18 cellular contexts compared by ENCODE assay signal in the genomic region with DNA sequence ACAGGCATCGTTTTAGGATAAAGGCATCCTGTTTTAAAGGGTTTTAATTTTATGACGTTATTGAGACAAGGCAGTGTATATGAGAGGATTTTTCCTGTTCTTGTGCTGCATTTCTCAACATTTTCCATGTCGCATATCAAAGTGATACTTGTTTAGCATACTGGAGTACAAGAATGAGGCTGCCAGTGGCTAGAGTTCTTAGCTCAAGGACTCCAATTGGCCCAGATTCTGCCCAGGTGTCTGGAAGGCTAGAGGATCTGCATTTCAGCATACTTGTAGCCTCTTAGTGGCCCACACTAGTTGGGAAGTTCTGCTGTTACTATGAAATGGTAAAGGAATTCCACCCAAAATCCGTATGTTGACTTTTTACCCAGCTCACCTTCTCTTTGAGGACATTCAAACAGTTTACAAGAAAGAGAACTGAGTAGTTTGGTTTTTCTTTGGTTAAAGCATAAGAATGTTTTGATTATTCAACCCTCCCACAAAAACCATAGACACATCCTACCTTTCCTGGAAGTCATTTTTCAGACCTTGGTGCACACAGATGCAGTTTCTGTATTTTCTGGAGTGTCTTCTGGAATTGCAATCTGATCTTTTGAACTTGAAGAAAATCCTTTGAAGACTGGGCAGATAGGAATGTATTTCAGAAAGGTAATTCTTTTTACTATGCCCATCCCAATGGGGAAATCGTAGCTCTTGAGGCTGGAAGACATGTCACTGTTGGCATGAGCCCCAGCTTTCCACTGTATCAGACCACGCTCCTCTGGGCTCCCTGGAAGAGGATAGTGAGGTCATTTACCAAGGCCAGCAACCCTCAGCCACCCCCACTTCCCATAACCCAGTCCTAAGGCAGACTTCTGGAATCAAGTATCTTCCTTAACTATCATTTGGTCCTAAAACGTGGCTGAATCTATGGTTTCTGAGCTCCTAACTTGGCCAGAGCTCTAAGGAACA. TPM values are rescaled to one million over a fixed set of nuclear protein-coding genes. Genes with fewer than 3 reads are reported as not detected.
DNase-seq lines count a peak whose midpoint lies in the region; ATAC-seq lines count a peak whose summit lies in the region.
"Had no signal": no experiment of that assay in that cellular context is flagged by ENCODE, and none has a peak within 500 bp of the region (broad histone marks: within the 10 kb centered on the region; RNA-seq: fewer than 3 reads in every experiment).

No MANE protein-coding gene starts in this region.

- H3K14ac ChIP-seq in mesenchymal stem cell (ENCODE audit: low read length in 2 of 2) = no peak overlapping the region

- no peak overlapping the region for H3K4me2 ChIP-seq in mesenchymal stem cell (ENCODE audit: low read length, poor library complexity, severe bottlenecking)

- no peak overlapping the region for H3K4ac ChIP-seq in mesenchymal stem cell (ENCODE audit: low read depth in 1 of 2, low read length in 2 of 2)

- H3K23ac ChIP-seq in mesenchymal stem cell (ENCODE audit: low read length in 2 of 2) = no peak overlapping the region

- H4K8ac ChIP-seq in mesenchymal stem cell (ENCODE audit: low read length) = no peak overlapping the region

- peak; percentile 73 for ATAC-seq in activated T-helper 17 cell treated with anti-CD3 and anti-CD28 coated beads, Interleukin-2, amount 50 U/mL, for 72 hours (replicated peaks)
- ATAC-seq in left cardiac atrium = peak in 1 of 2 donors; percentile 24
- peak; percentile 64 for ATAC-seq in stimulated activated naive CD8-positive, alpha-beta T cell treated with anti-CD3 and anti-CD28 coated beads, Interleukin-15, amount 100 ng/mL, for 72 hours
- no peak for ATAC-seq in GM21786 (IDR thresholded peaks at IDR 0.05; ENCODE audit: unreplicated experiment)
- ATAC-seq: esophagus mucosa had no signal

- peaks cover 34 to 69% of the 10 kb centered on the region in 2 experiments for H3K36me3 ChIP-seq in mesenchymal stem cell (ENCODE audit: control insufficient read depth in 1 of 2, insufficient read depth in 2 of 2, low read depth in 1 of 2, low read length in 2 of 2)

- H4K91ac ChIP-seq in mesenchymal stem cell (ENCODE audit: low read length) = no peak overlapping the region

- no peak overlapping the region for H2BK120ac ChIP-seq in mesenchymal stem cell (ENCODE audit: low read depth, low read length)

- H3K4me1 Mint-ChIP-seq in activated T-helper 17 cell treated with anti-CD3 and anti-CD28 coated beads, Interleukin-2, amount 50 U/mL, for 72 hours = peaks cover 12% of the 10 kb centered on the region
- peaks cover 7% of the 10 kb centered on the region for H3K4me1 Mint-ChIP-seq in stimulated activated naive CD8-positive, alpha-beta T cell treated with anti-CD3 and anti-CD28 coated beads, Interleukin-15, amount 100 ng/mL, for 72 hours

- peak; percentile 46 for DNase-seq in activated CD8-positive, alpha-beta memory T cell treated with anti-CD3 and anti-CD28 coated beads, Interleukin-2, amount 50 U/mL, for 48 hours
- DNase-seq in activated CD8-positive, alpha-beta memory T cell treated with anti-CD3 and anti-CD28 coated beads for 24 hours = no peak
- peak; percentile 45 for DNase-seq in left cardiac atrium
- no peak for DNase-seq in stimulated activated naive CD8-positive, alpha-beta T cell treated with anti-CD3 and anti-CD28 coated beads, Interleukin-15, amount 100 ng/mL, for 72 hours
- no peak for DNase-seq in stimulated activated CD4-positive, alpha-beta T cell treated with anti-CD3 and anti-CD28 coated beads, Interleukin-2, amount 100 ng/mL, for 48 hours
- DNase-seq in mesenchymal stem cell = no peak
- DNase-seq: activated CD4-positive, alpha-beta T cell treated with anti-CD3 and anti-CD28 coated beads, Interleukin-2, amount 50 U/mL, for 1 hour; COR-L47; GOT3; hypothalamus; natural killer cell; NCI-H1092 treated with DMSO at 0.1 percent for 48 hours; NCI-H510A had no signal

- no peaks in the 10 kb centered on the region for H3K4me1 ChIP-seq in mesenchymal stem cell (ENCODE audit: control insufficient read depth, insufficient read depth, low read depth, low read length)

- H3K27me3 ChIP-seq in mesenchymal stem cell (ENCODE audit: control insufficient read depth in 1 of 2, insufficient read depth in 1 of 2, low read length in 2 of 2) = no peaks in the 10 kb centered on the region

- H2AK5ac ChIP-seq in mesenchymal stem cell (ENCODE audit: low read length, severe bottlenecking) = no peak overlapping the region

- no peak overlapping the region for H2AFZ ChIP-seq in mesenchymal stem cell (ENCODE audit: low read depth, low read length)

- H3K27ac Mint-ChIP-seq in activated T-helper 17 cell treated with anti-CD3 and anti-CD28 coated beads, Interleukin-2, amount 50 U/mL, for 72 hours = peak overlapping the region; percentile 69
- H3K27ac Mint-ChIP-seq in stimulated activated naive CD8-positive, alpha-beta T cell treated with anti-CD3 and anti-CD28 coated beads, Interleukin-15, amount 100 ng/mL, for 72 hours = peak overlapping the region; percentile 14 to 72
- H3K27ac Mint-ChIP-seq: natural killer cell had no signal

- H3K79me1 ChIP-seq in mesenchymal stem cell (replicated peaks; ENCODE audit: low read length, poor library complexity, severe bottlenecking) = peaks cover 11% of the 10 kb centered on the region

- H3K27ac ChIP-seq in mesenchymal stem cell (ENCODE audit: low read length, poor library complexity, severe bottlenecking) = no peak overlapping the region
- H3K27ac ChIP-seq: coronary artery had no signal

- no peaks in the 10 kb centered on the region for H3K9me3 ChIP-seq in mesenchymal stem cell (ENCODE audit: control insufficient read depth, low read length)

- intact Hi-C loops in left cardiac atrium (cut with DNase I) = no loop called here

- no peak overlapping the region for H3K18ac ChIP-seq in mesenchymal stem cell (ENCODE audit: low read depth in 1 of 2, low read length in 2 of 2)

- H2BK15ac ChIP-seq in mesenchymal stem cell (ENCODE audit: low read depth, poor library complexity, severe bottlenecking) = no peak overlapping the region

- no peaks in the 10 kb centered on the region for H3K27me3 Mint-ChIP-seq in activated T-helper 17 cell treated with anti-CD3 and anti-CD28 coated beads, Interleukin-2, amount 50 U/mL, for 72 hours
- H3K27me3 Mint-ChIP-seq in stimulated activated naive CD8-positive, alpha-beta T cell treated with anti-CD3 and anti-CD28 coated beads, Interleukin-15, amount 100 ng/mL, for 72 hours = no peaks in the 10 kb centered on the region

- 97% methylated on average over 5 of the region's 7 CpGs for WGBS in mesenchymal stem cell

- H2BK12ac ChIP-seq in mesenchymal stem cell (ENCODE audit: low read length in 2 of 2) = no peak overlapping the region

- no peaks in the 10 kb centered on the region for H3K9me3 Mint-ChIP-seq in activated T-helper 17 cell treated with anti-CD3 and anti-CD28 coated beads, Interleukin-2, amount 50 U/mL, for 72 hours
- H3K9me3 Mint-ChIP-seq in stimulated activated naive CD8-positive, alpha-beta T cell treated with anti-CD3 and anti-CD28 coated beads, Interleukin-15, amount 100 ng/mL, for 72 hours = no peaks in the 10 kb centered on the region
- H3K9me3 Mint-ChIP-seq: natural killer cell had no signal

- peak overlapping the region; percentile 30 for H3K4me3 Mint-ChIP-seq in activated T-helper 17 cell treated with anti-CD3 and anti-CD28 coated beads, Interleukin-2, amount 50 U/mL, for 72 hours
- H3K4me3 Mint-ChIP-seq in stimulated activated naive CD8-positive, alpha-beta T cell treated with anti-CD3 and anti-CD28 coated beads, Interleukin-15, amount 100 ng/mL, for 72 hours = no peak overlapping the region
- H3K4me3 Mint-ChIP-seq: natural killer cell had no signal

- H3K36me3 Mint-ChIP-seq in activated T-helper 17 cell treated with anti-CD3 and anti-CD28 coated beads, Interleukin-2, amount 50 U/mL, for 72 hours (ENCODE audit: low read depth) = peaks cover 66% of the 10 kb centered on the region
- H3K36me3 Mint-ChIP-seq: natural killer cell had no signal

- H3K9ac ChIP-seq in mesenchymal stem cell (ENCODE audit: low read length) = no peak overlapping the region

- no peak overlapping the region for H3K4me3 ChIP-seq in mesenchymal stem cell (ENCODE audit: insufficient read depth in 1 of 2, low read depth in 1 of 2, low read length in 2 of 2)
- H3K4me3 ChIP-seq: coronary artery had no signal

- H2BK5ac ChIP-seq in mesenchymal stem cell (ENCODE audit: low read depth, low read length, poor library complexity, severe bottlenecking) = no peak overlapping the region

RNA-seq across cellular contexts. Expression of gene SLC23A1, which starts 11.3 kb away (rescaled TPM):
- 1 to 10 TPM in 1 of 2 donors, under 1 TPM in 1; 0.95 to 1.6 TPM for total RNA-seq in activated T-helper 17 cell treated with anti-CD3 and anti-CD28 coated beads, Interleukin-2, amount 50 U/mL, for 72 hours
- total RNA-seq in left cardiac atrium = not detected
- not detected for polyA plus RNA-seq in mesenchymal stem cell (2013, experiment 1 of 2)
- not detected for polyA plus RNA-seq in mesenchymal stem cell (2013, experiment 2 of 2)
- total RNA-seq: natural killer cell had no signal
- polyA plus RNA-seq: AG04450 had no signal

RNA-seq across cellular contexts. Expression of gene MZB1, which starts 18.0 kb away (rescaled TPM):
- total RNA-seq in activated T-helper 17 cell treated with anti-CD3 and anti-CD28 coated beads, Interleukin-2, amount 50 U/mL, for 72 hours = 10 to 100 TPM; 39.9 to 55.2 TPM
- 1 to 10 TPM in 1 of 2 donors, under 1 TPM in 1; 0.55 to 1.2 TPM for total RNA-seq in left cardiac atrium
- not detected for polyA plus RNA-seq in mesenchymal stem cell (2013, experiment 1 of 2)
- polyA plus RNA-seq in mesenchymal stem cell (2013, experiment 2 of 2) = not detected
- polyA plus RNA-seq: AG04450 had no signal

RNA-seq across cellular contexts. Expression of gene PROB1, which starts 23.1 kb away (rescaled TPM):
- total RNA-seq in activated T-helper 17 cell treated with anti-CD3 and anti-CD28 coated beads, Interleukin-2, amount 50 U/mL, for 72 hours = 1 to 10 TPM; 4.7 to 6.4 TPM
- 10 to 100 TPM; 21.7 to 27.9 TPM for total RNA-seq in left cardiac atrium
- 0.76 TPM for polyA plus RNA-seq in mesenchymal stem cell (2013, experiment 1 of 2)
- polyA plus RNA-seq in mesenchymal stem cell (2013, experiment 2 of 2) = 0.82 TPM

RNA-seq across cellular contexts. Expression of gene PAIP2, which starts 30.1 kb away (rescaled TPM):
- 100 to 1,000 TPM; 102 to 157 TPM for total RNA-seq in activated T-helper 17 cell treated with anti-CD3 and anti-CD28 coated beads, Interleukin-2, amount 50 U/mL, for 72 hours
- total RNA-seq in left cardiac atrium = 100 to 1,000 TPM; 108 to 123 TPM
- polyA plus RNA-seq in mesenchymal stem cell (2013, experiment 1 of 2) = 70.9 TPM
- 73.8 TPM for polyA plus RNA-seq in mesenchymal stem cell (2013, experiment 2 of 2)

RNA-seq across cellular contexts. Expression of gene SPATA24, which starts 32.1 kb away (rescaled TPM):
- total RNA-seq in activated T-helper 17 cell treated with anti-CD3 and anti-CD28 coated beads, Interleukin-2, amount 50 U/mL, for 72 hours = 1 to 10 TPM; 5.6 to 9.2 TPM
- total RNA-seq in left cardiac atrium = 1 to 10 TPM; 8.8 to 9.0 TPM
- polyA plus RNA-seq in mesenchymal stem cell (2013, experiment 1 of 2) = 7.3 TPM
- polyA plus RNA-seq in mesenchymal stem cell (2013, experiment 2 of 2) = 6.5 TPM

Comparison
In these comparisons a context has a peak if more than half of its experiments do, and no peak if none do; other contexts are left out.
1. DNase-seq: peak in activated CD8-positive, alpha-beta memory T cell treated with anti-CD3 and anti-CD28 coated beads, Interleukin-2, amount 50 U/mL, for 48 hours (single experiment) and left cardiac atrium (single experiment); none in activated CD8-positive, alpha-beta memory T cell treated with anti-CD3 and anti-CD28 coated beads for 24 hours (single experiment), stimulated activated naive CD8-positive, alpha-beta T cell treated with anti-CD3 and anti-CD28 coated beads, Interleukin-15, amount 100 ng/mL, for 72 hours (0 of 2), stimulated activated CD4-positive, alpha-beta T cell treated with anti-CD3 and anti-CD28 coated beads, Interleukin-2, amount 100 ng/mL, for 48 hours (0 of 2) and mesenchymal stem cell (single experiment).
2. RNA of gene MZB1, which starts 18.0 kb away (total RNA-seq): 39.9 to 55.2 TPM in activated T-helper 17 cell treated with anti-CD3 and anti-CD28 coated beads, Interleukin-2, amount 50 U/mL, for 72 hours; 0.55 to 1.2 TPM in left cardiac atrium; every median in the first group is over 10 times any median in the second.